Comparison of ENCODE assay signal across 1 cellular context in the genomic region with DNA sequence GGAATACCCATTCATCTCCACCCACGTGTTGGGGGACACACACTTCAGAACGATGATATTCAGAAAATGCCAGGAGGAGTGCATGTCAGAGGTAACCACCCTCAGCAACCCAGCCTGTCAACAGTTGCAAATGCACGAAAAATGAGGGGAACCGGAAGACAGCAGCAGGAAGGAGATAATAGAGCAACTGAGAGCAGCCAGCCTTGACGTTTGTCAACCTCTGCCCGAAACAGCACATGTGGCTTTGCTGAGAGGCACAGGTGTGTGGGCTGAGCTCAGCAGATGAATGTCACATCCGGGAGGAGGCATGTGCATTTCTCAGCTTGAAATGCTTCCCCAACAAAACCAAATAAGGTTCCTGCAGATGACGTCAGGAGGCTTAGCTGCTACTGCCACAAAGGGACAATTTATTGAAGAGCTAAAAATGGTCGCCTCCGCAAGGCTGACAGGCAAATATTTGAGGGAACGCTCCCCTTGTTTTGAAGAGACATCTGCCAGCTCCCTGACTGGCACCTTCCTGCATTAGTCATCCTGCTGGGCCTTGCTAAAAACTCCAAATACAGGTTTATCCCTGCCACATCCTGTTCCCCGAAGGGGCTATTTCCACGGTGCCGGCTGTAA.
TF ChIP-seq lines count a peak whose summit lies in the region.

No MANE protein-coding gene starts in this region.

TF ChIP-seq in SK-N-SH treated with all-trans-retinoic acid at 6 μM for 48 hours, 23 proteins besides CTCF, POLR2A, EP300 and RAD21 (continued from another document):
- TF ChIP-seq, protein P1, sequence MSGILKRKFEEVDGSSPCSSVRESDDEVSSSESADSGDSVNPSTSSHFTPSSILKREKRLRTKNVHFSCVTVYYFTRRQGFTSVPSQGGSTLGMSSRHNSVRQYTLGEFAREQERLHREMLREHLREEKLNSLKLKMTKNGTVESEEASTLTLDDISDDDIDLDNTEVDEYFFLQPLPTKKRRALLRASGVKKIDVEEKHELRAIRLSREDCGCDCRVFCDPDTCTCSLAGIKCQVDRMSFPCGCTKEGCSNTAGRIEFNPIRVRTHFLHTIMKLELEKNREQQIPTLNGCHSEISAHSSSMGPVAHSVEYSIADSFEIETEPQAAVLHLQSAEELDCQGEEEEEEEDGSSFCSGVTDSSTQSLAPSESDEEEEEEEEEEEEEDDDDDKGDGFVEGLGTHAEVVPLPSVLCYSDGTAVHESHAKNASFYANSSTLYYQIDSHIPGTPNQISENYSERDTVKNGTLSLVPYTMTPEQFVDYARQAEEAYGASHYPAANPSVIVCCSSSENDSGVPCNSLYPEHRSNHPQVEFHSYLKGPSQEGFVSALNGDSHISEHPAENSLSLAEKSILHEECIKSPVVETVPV (CRISPR knock-in tag; IDR thresholded peaks at IDR 0.05) = no peak
- TF ChIP-seq ZNF8 (CRISPR knock-in tag; IDR thresholded peaks at IDR 0.05) (no peak), ISL1 (CRISPR knock-in tag; IDR thresholded peaks at IDR 0.05) (no peak)
